In genomic region chr9:6384732-6385131, GRCh38 we compare ENCODE assay signal across 22 cellular contexts. TPM values are rescaled to one million over a fixed set of nuclear protein-coding genes. Genes with fewer than 3 reads are reported as not detected.
DNase-seq lines count a peak whose midpoint lies in the region; TF ChIP-seq lines count a peak whose summit lies in the region.
"Had no signal": no experiment of that assay in that cellular context is flagged by ENCODE, and none has a peak within 500 bp of the region (broad histone marks: within the 10 kb centered on the region; RNA-seq: fewer than 3 reads in every experiment).

No MANE protein-coding gene starts in this region.

- H3K4me3 ChIP-seq in epithelial cell of esophagus (ENCODE audit: low read length) (no peak overlapping the region), endodermal cell (ENCODE audit: low read length) (no peak overlapping the region)
- H3K4me3 ChIP-seq: right atrium auricular region had no signal

- TF ChIP-seq CTCF in epithelial cell of esophagus (IDR thresholded peaks at IDR 0.05; ENCODE audit: insufficient read depth, low read depth, low read length, missing control alignments) (no peak), osteocyte (IDR thresholded peaks at IDR 0.05) (no peak), endodermal cell (conservative IDR thresholded peaks at IDR 0.05) (no peak)

- H3K4me1 Mint-ChIP-seq in osteocyte (ENCODE audit: unreplicated experiment): peaks cover 23% of the 10 kb centered on the region
- peaks cover 5% of the 10 kb centered on the region for H3K4me1 Mint-ChIP-seq in endodermal cell
- H3K4me1 Mint-ChIP-seq: activated T-helper 17 cell treated with anti-CD3 and anti-CD28 coated beads, Interleukin-2, amount 50 U/mL, for 72 hours; CD4-positive, CD25-positive, alpha-beta regulatory T cell; central memory CD8-positive, alpha-beta T cell; stimulated activated naive CD8-positive, alpha-beta T cell treated with anti-CD3 and anti-CD28 coated beads, Interleukin-15, amount 100 ng/mL, for 72 hours had no signal

- 91% methylated on average over 2 of the region's 2 CpGs; no CpG with 5 or more reads in 1 of the 2 experiments for whole genome bisulfite sequencing in endodermal cell (ENCODE audit: insufficient coverage in 1 of 2, insufficient read length in 1 of 2), 2 experiments

- no peak overlapping the region for H3K9ac ChIP-seq in endodermal cell (ENCODE audit: extremely low read depth, low read length, poor library complexity, severe bottlenecking)

- DNase-seq in NCI-H1436 treated with DMSO at 0.1 percent for 48 hours (lab: John Stamatoyannopoulos, UW) (peak; percentile 6), NCI-H1436 (lab: John Stamatoyannopoulos, UW) (no peak), NCI-H69 (lab: John Stamatoyannopoulos, UW) (peak; percentile 65), epithelial cell of esophagus (ENCODE audit: low read depth) (peak; percentile 7), osteocyte (ENCODE audit: extremely low spot score, unreplicated experiment) (no peak), SK-N-DZ (ENCODE audit: low spot score) (no peak), endodermal cell (no peak), GOT3 (lab: John Stamatoyannopoulos, UW) (no peak)
- DNase-seq: activated B cell treated with CpG ODN at 0.5 μM for 24 hours; CD4-positive, CD25-positive, alpha-beta regulatory T cell; effector memory CD4-positive, alpha-beta T cell; hypothalamus; NCI-H1092; NCI-H2227 treated with DMSO at 0.1 percent for 48 hours; SHP77 treated with DMSO at 0.1 percent for 48 hours; stimulated activated naive CD8-positive, alpha-beta T cell treated with anti-CD3 and anti-CD28 coated beads, Interleukin-15, amount 100 ng/mL, for 72 hours had no signal

- no peaks in the 10 kb centered on the region for H3K4me1 ChIP-seq in endodermal cell (ENCODE audit: control insufficient read depth, insufficient read depth, low read length)
- H3K4me1 ChIP-seq: right atrium auricular region had no signal

- no peaks in the 10 kb centered on the region for H3K36me3 ChIP-seq in endodermal cell (ENCODE audit: control insufficient read depth, insufficient read depth, low read length)
- H3K36me3 ChIP-seq: neutrophil, right atrium auricular region had no signal

- H3K36me3 Mint-ChIP-seq in osteocyte (ENCODE audit: unreplicated experiment) (no peaks in the 10 kb centered on the region), endodermal cell (ENCODE audit: low read depth) (peaks cover 2% of the 10 kb centered on the region)
- H3K36me3 Mint-ChIP-seq: CD4-positive, CD25-positive, alpha-beta regulatory T cell had no signal

- peaks cover 3% of the 10 kb centered on the region for H3K9me3 Mint-ChIP-seq in osteocyte (ENCODE audit: unreplicated experiment)
- H3K9me3 Mint-ChIP-seq in endodermal cell: peaks cover 16% of the 10 kb centered on the region
- H3K9me3 Mint-ChIP-seq: activated B cell treated with CpG ODN at 0.5 μM for 24 hours; activated T-helper 17 cell treated with anti-CD3 and anti-CD28 coated beads, Interleukin-2, amount 50 U/mL, for 72 hours; central memory CD8-positive, alpha-beta T cell; stimulated activated naive CD8-positive, alpha-beta T cell treated with anti-CD3 and anti-CD28 coated beads, Interleukin-15, amount 100 ng/mL, for 72 hours had no signal

- peaks cover 5% of the 10 kb centered on the region for H3K27me3 Mint-ChIP-seq in osteocyte (ENCODE audit: unreplicated experiment)
- H3K27me3 Mint-ChIP-seq in endodermal cell (ENCODE audit: insufficient read depth): peaks cover 7% of the 10 kb centered on the region
- H3K27me3 Mint-ChIP-seq: activated B cell treated with CpG ODN at 0.5 μM for 24 hours; activated T-helper 17 cell treated with anti-CD3 and anti-CD28 coated beads, Interleukin-2, amount 50 U/mL, for 72 hours; stimulated activated naive CD8-positive, alpha-beta T cell treated with anti-CD3 and anti-CD28 coated beads, Interleukin-15, amount 100 ng/mL, for 72 hours had no signal

- H3K27ac Mint-ChIP-seq in osteocyte (ENCODE audit: unreplicated experiment) (peak overlapping the region; percentile 94), endodermal cell (no peak overlapping the region)
- H3K27ac Mint-ChIP-seq: activated B cell treated with CpG ODN at 0.5 μM for 24 hours; activated T-helper 17 cell treated with anti-CD3 and anti-CD28 coated beads, Interleukin-2, amount 50 U/mL, for 72 hours; CD4-positive, CD25-positive, alpha-beta regulatory T cell; stimulated activated naive CD8-positive, alpha-beta T cell treated with anti-CD3 and anti-CD28 coated beads, Interleukin-15, amount 100 ng/mL, for 72 hours; T-helper 1 cell treated with Interleukin-12 subunit alpha and Interleukin-12 subunit beta and Interleukin-4 antibody, amounts not matched to agents 30 μg/mL and 1 μg/mL, for 36 hours had no signal

- H3K27ac ChIP-seq in endodermal cell (ENCODE audit: low read depth, low read length): no peak overlapping the region
- H3K27ac ChIP-seq: neutrophil had no signal

- H3K27me3 ChIP-seq in endodermal cell (ENCODE audit: control insufficient read depth, insufficient read depth, low read length, poor library complexity, severe bottlenecking): no peaks in the 10 kb centered on the region
- H3K27me3 ChIP-seq: neutrophil, right atrium auricular region had no signal

- no peaks in the 10 kb centered on the region for H3K9me3 ChIP-seq in endodermal cell (ENCODE audit: control insufficient read depth, low read length)
- H3K9me3 ChIP-seq: neutrophil, right atrium auricular region had no signal

- no peak overlapping the region for H3K4me3 Mint-ChIP-seq in osteocyte (ENCODE audit: unreplicated experiment)
- no peak overlapping the region for H3K4me3 Mint-ChIP-seq in endodermal cell
- H3K4me3 Mint-ChIP-seq: activated T-helper 17 cell treated with anti-CD3 and anti-CD28 coated beads, Interleukin-2, amount 50 U/mL, for 72 hours; CD4-positive, CD25-positive, alpha-beta regulatory T cell; central memory CD8-positive, alpha-beta T cell; stimulated activated naive CD8-positive, alpha-beta T cell treated with anti-CD3 and anti-CD28 coated beads, Interleukin-15, amount 100 ng/mL, for 72 hours; T-helper 1 cell treated with Interleukin-12 subunit alpha and Interleukin-12 subunit beta and Interleukin-4 antibody, amounts not matched to agents 30 μg/mL and 1 μg/mL, for 36 hours had no signal

RNA-seq across cellular contexts. Expression of gene UHRF2, which starts 28.3 kb away (rescaled TPM):
- 66.7 and 69.6 TPM in 2 replicates for total RNA-seq in osteocyte
- 24.6 and 179 TPM in 2 replicates for polyA plus RNA-seq in SK-N-DZ (2014; cell fraction: cytosol; rRNA removed)
- polyA plus RNA-seq in SK-N-DZ (2014; cell fraction: nucleus; rRNA removed): 106 and 147 TPM in 2 replicates
- 10 to 100 TPM; 69.4 to 83.2 TPM for total RNA-seq in endodermal cell
- polyA plus RNA-seq in endodermal cell (2013, experiment 1 of 2): 51.8 TPM
- polyA plus RNA-seq in endodermal cell (2013, experiment 2 of 2): 50.1 TPM

RNA-seq across cellular contexts. Expression of gene TPD52L3, which starts 56.6 kb away (rescaled TPM):
- not detected in 2 replicates for total RNA-seq in osteocyte
- polyA plus RNA-seq in SK-N-DZ (2014; cell fraction: cytosol; rRNA removed): not detected in 2 replicates
- not detected in 2 replicates for polyA plus RNA-seq in SK-N-DZ (2014; cell fraction: nucleus; rRNA removed)
- not detected for total RNA-seq in endodermal cell
- polyA plus RNA-seq in endodermal cell (2013, experiment 1 of 2): not detected
- not detected for polyA plus RNA-seq in endodermal cell (2013, experiment 2 of 2)
- total RNA-seq: activated B cell treated with CpG ODN at 0.5 μM for 24 hours; activated T-helper 17 cell treated with anti-CD3 and anti-CD28 coated beads, Interleukin-2, amount 50 U/mL, for 72 hours; CD4-positive, CD25-positive, alpha-beta regulatory T cell; right atrium auricular region; ureter had no signal
- polyA plus RNA-seq: CD4-positive, CD25-positive, alpha-beta regulatory T cell had no signal

Comparison
In these comparisons a context has a peak if more than half of its experiments do, and no peak if none do; other contexts are left out.
1. DNase-seq: peak in NCI-H1436 treated with DMSO at 0.1 percent for 48 hours (single experiment), NCI-H69 (single experiment) and epithelial cell of esophagus (single experiment); none in NCI-H1436 (single experiment), osteocyte (single experiment), SK-N-DZ (single experiment), endodermal cell (single experiment) and GOT3 (single experiment).